In the genomic region with DNA sequence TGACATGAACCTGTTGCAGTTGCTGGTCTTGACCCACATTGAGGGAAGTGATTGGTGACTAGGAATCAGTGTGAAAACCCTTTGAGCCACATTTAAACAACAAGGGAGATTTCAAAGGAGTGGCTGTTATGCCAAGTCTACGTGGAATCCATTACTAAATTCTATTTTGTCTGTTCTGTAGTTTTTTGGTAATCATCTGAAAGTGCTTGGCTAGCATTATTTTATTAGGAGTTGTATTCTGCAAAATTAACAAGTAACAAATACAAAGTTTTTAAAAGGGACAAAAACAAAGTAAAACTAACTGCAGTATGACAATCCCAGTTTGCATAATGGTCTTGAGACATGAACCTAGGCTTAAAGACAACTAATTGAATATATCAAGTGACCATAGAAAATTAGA, we compare ENCODE assay signal across 9 cellular contexts.
"Had no signal": no experiment of that assay in that cellular context is flagged by ENCODE, and none has a peak within 500 bp of the region (broad histone marks: within the 10 kb centered on the region; RNA-seq: fewer than 3 reads in every experiment).

No MANE protein-coding gene starts in this region.

- FAIRE-seq: HTR-8/SVneo had no signal

- H3K9ac ChIP-seq: GM23248, KMS-11 had no signal

- H2AFZ ChIP-seq: GM23248 had no signal

- H3K4me2 ChIP-seq: KMS-11 had no signal

- DNase-seq: GM23248, GOT3, H9, HCEC 1CT, HFFc6, Kasumi-1, KBM-7 had no signal

- H3K4me3 ChIP-seq: GM23248 had no signal

- H3K27ac ChIP-seq: GM23248, KMS-11 had no signal
